In genomic region chr2:101759162-101759561, GRCh38 we compare ENCODE assay signal across 11 cellular contexts.
DNase-seq lines count a peak whose midpoint lies in the region; ATAC-seq, FAIRE-seq and TF ChIP-seq lines count a peak whose summit lies in the region.
"Had no signal": no experiment of that assay in that cellular context is flagged by ENCODE, and none has a peak within 500 bp of the region (broad histone marks: within the 10 kb centered on the region; RNA-seq: fewer than 3 reads in every experiment).

No MANE protein-coding gene starts in this region.

- peaks cover 40% of the 10 kb centered on the region for H3K4me1 ChIP-seq in astrocyte (ENCODE audit: insufficient read depth, low read length)
- H3K4me1 ChIP-seq in left ventricle myocardium inferior: peaks cover 80% of the 10 kb centered on the region
- H3K4me1 ChIP-seq in tibial artery: peaks cover 0 to 80% (median 48%) of the 10 kb centered on the region in 4 donors

- H2AFZ ChIP-seq in astrocyte (ENCODE audit: low read depth, low read length): no peak overlapping the region

- H3K36me3 ChIP-seq in astrocyte (ENCODE audit: insufficient read depth, low read length): no peaks in the 10 kb centered on the region
- no peaks in the 10 kb centered on the region for H3K36me3 ChIP-seq in left ventricle myocardium inferior
- no peaks in the 10 kb centered on the region for H3K36me3 ChIP-seq in tibial artery
- H3K36me3 ChIP-seq: lower lobe of right lung had no signal

- peaks cover 56% of the 10 kb centered on the region for H4K20me1 ChIP-seq in astrocyte (ENCODE audit: insufficient read depth, low read length)

- H3K9me3 ChIP-seq in astrocyte (ENCODE audit: insufficient read depth, low read depth, low read length) (no peaks in the 10 kb centered on the region), left ventricle myocardium inferior (replicated peaks) (no peaks in the 10 kb centered on the region), tibial artery (no peaks in the 10 kb centered on the region)
- H3K9me3 ChIP-seq: lower lobe of right lung had no signal

- peak; percentile 43 for FAIRE-seq in astrocyte (lab: Jason Lieb, UNC)
- FAIRE-seq: GM12878 had no signal

- intact Hi-C loops in left ventricle myocardium inferior (cut with micrococcal nuclease): no loop called here
- intact Hi-C loops in tibial artery (cut with DNase I; ENCODE audit: low total_unique reads): loop anchor here (10.0 kb wide), 1 partner anchor 64 kb away; the partner anchor contains the start of gene MAP4K4

- peaks cover 63% of the 10 kb centered on the region for H3K4me1 Mint-ChIP-seq in astrocyte (ENCODE audit: low read depth, unreplicated experiment)
- H3K4me1 Mint-ChIP-seq in type B pancreatic cell (ENCODE audit: unreplicated experiment): peaks cover 50% of the 10 kb centered on the region

- H3K27me3 ChIP-seq in astrocyte (ENCODE audit: insufficient read depth, low read length) (no peaks in the 10 kb centered on the region), left ventricle myocardium inferior (ENCODE audit: low read depth) (no peaks in the 10 kb centered on the region), tibial artery (no peaks in the 10 kb centered on the region)

- peak overlapping the region; percentile 55 for H3K9ac ChIP-seq in astrocyte (ENCODE audit: low read length)

- TF ChIP-seq CTCF in HFF-Myc (IDR thresholded peaks at IDR 0.05; ENCODE audit: low read depth, low read length, missing control alignments): no peak
- no peak for TF ChIP-seq CTCF in astrocyte (IDR thresholded peaks at IDR 0.05; ENCODE audit: insufficient read depth, low read depth, low read length)
- TF ChIP-seq CTCF in left ventricle myocardium inferior (IDR thresholded peaks at IDR 0.05; ENCODE audit: borderline replicate concordance): no peak
- TF ChIP-seq CTCF in tibial artery (IDR thresholded peaks at IDR 0.05): no peak
- TF ChIP-seq CTCF in type B pancreatic cell (conservative IDR thresholded peaks at IDR 0.05): no peak

- peaks cover 5% of the 10 kb centered on the region for H3K36me3 Mint-ChIP-seq in astrocyte (ENCODE audit: low read depth, unreplicated experiment)
- peaks cover 18% of the 10 kb centered on the region for H3K36me3 Mint-ChIP-seq in type B pancreatic cell

- H3K79me2 ChIP-seq in astrocyte (ENCODE audit: insufficient read depth, low read length): peaks cover 89% of the 10 kb centered on the region

- H3K27ac ChIP-seq in astrocyte (ENCODE audit: low read depth, low read length) (peak overlapping the region; percentile 75), left ventricle myocardium inferior (replicated peaks) (peak overlapping the region; percentile 60), tibial artery (peak overlapping the region; percentile 54 to 62)
- H3K27ac ChIP-seq: lower lobe of right lung had no signal

- H3K4me3 Mint-ChIP-seq in astrocyte (ENCODE audit: unreplicated experiment) (peak overlapping the region; percentile 57), type B pancreatic cell (no peak overlapping the region)
- H3K4me3 Mint-ChIP-seq: activated CD4-positive, alpha-beta T cell treated with anti-CD3 and anti-CD28 coated beads, Interleukin-2, amount 10 ng/mL, durations not matched to agents 7 days and 5 days had no signal

- H3K4me2 ChIP-seq in astrocyte (ENCODE audit: low read length): peak overlapping the region; percentile 38

- H3K27me3 Mint-ChIP-seq in astrocyte (ENCODE audit: low read depth, unreplicated experiment): no peaks in the 10 kb centered on the region
- H3K27me3 Mint-ChIP-seq in type B pancreatic cell: no peaks in the 10 kb centered on the region
- H3K27me3 Mint-ChIP-seq: activated CD4-positive, alpha-beta T cell treated with anti-CD3 and anti-CD28 coated beads, Interleukin-2, amount 10 ng/mL, durations not matched to agents 7 days and 5 days had no signal

- H3K4me3 ChIP-seq in HFF-Myc (replicated peaks; ENCODE audit: low read depth, low read length): no peak overlapping the region
- H3K4me3 ChIP-seq in astrocyte (ENCODE audit: insufficient read depth, low read depth, low read length): no peak overlapping the region
- no peak overlapping the region for H3K4me3 ChIP-seq in left ventricle myocardium inferior
- H3K4me3 ChIP-seq in tibial artery: no peak overlapping the region
- H3K4me3 ChIP-seq: GM12878, lower lobe of right lung had no signal

- H3K27ac Mint-ChIP-seq in astrocyte (ENCODE audit: unreplicated experiment) (peak overlapping the region; percentile 96), type B pancreatic cell (no peak overlapping the region)

- no peak for ATAC-seq in HG03521 (IDR thresholded peaks at IDR 0.05; ENCODE audit: unreplicated experiment)
- ATAC-seq: GM12878 had no signal

- no peaks in the 10 kb centered on the region for H3K9me3 Mint-ChIP-seq in astrocyte (ENCODE audit: unreplicated experiment)
- H3K9me3 Mint-ChIP-seq in type B pancreatic cell: peaks cover 5% of the 10 kb centered on the region
- H3K9me3 Mint-ChIP-seq: activated CD4-positive, alpha-beta T cell treated with anti-CD3 and anti-CD28 coated beads, Interleukin-2, amount 10 ng/mL, durations not matched to agents 7 days and 5 days had no signal

- DNase-seq in HFF-Myc (ENCODE audit: extremely low read depth, low read depth) (peak; percentile 80), astrocyte (ENCODE audit: low read depth) (peak; percentile 97), left ventricle myocardium inferior (no peak), tibial artery (peak in 1 of 2 donors; percentile 48), type B pancreatic cell (ENCODE audit: extremely low spot score, unreplicated experiment) (no peak), KG1 (lab: John Stamatoyannopoulos, UW) (no peak)
- DNase-seq: activated CD4-positive, alpha-beta T cell treated with anti-CD3 and anti-CD28 coated beads, Interleukin-2, amount 10 ng/mL, durations not matched to agents 7 days and 5 days; central memory CD4-positive, alpha-beta T cell; lower lobe of right lung had no signal

Comparison
In these comparisons a context has a peak if more than half of its experiments do, and no peak if none do; other contexts are left out.
1. DNase-seq: peak in HFF-Myc (single experiment) and astrocyte (single experiment); none in left ventricle myocardium inferior (single experiment), type B pancreatic cell (single experiment) and KG1 (single experiment).
2. Peak in every context shown above with its lines, with median percentiles within 50 percentile points of each other: H3K27ac ChIP-seq.